2 cellular contexts compared by ENCODE assay signal in the genomic region with DNA sequence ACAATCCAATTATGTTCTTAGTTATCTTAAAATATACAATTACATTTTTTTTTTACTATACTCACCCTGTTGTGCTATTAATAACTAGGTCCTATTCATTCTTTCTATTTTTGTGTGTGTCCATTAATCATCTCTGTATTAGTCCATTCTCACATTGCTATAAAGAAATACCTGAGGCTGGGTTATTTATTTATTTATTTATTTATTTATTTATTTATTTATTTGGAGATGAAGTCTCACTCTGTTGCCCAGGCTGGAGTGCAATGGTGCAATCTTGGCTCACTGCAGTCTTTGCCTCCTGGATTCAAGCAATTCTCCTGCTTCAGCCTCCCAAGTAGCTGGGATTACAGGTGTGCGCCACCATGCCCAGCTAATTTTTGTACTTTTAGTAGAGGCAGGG. TPM values are rescaled to one million over a fixed set of nuclear protein-coding genes. Genes with fewer than 3 reads are reported as not detected.
"Had no signal": no experiment of that assay in that cellular context is flagged by ENCODE, and none has a peak within 500 bp of the region (broad histone marks: within the 10 kb centered on the region; RNA-seq: fewer than 3 reads in every experiment).

No MANE protein-coding gene starts in this region.

RNA-seq across cellular contexts. Expression of a gene that starts 25.6 kb away (rescaled TPM):
- total RNA-seq: G401, GM12878 had no signal
- polyA plus RNA-seq: GM12878 had no signal

RNA-seq across cellular contexts. Expression of a gene that starts 30.9 kb away (rescaled TPM):
- total RNA-seq: GM12878 had no signal
- polyA plus RNA-seq: GM12878 had no signal

RNA-seq across cellular contexts. Expression of a gene that starts 47.3 kb away (rescaled TPM):
- total RNA-seq: G401, GM12878 had no signal
- polyA plus RNA-seq: GM12878 had no signal
